8 cellular contexts compared by ENCODE assay signal in the genomic region with DNA sequence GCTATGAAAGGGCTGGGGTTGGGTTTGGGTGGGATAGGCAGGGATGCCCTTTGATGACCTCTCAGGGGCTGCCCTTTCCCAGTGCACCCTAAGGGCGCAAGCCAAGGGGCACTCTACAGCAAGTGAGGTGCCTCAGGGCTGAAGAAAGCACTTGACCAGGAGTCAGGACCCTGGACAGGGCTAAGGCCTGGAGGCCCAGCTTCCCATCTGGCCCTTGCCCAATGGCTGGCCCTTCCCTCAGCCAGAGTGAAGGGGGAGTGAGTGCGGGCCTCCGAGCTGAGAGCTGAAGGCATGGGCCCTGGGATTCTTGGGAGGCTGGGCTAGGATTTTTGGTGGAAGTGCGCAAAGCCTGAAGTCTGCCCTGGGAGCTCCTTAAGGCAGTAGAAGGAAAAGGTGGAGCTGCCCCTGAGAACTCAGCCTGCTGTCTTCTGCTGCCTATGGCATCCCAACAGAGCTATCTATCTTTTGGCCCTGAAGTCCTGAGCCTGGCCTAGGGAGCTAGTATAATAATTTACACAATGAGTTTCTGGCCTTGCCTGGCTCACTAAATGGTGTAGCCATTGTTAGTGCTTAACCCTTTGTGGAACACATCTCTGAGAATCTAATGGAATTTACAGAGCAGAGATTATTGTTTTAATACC. TPM values are rescaled to one million over a fixed set of nuclear protein-coding genes. Genes with fewer than 3 reads are reported as not detected.
DNase-seq lines count a peak whose midpoint lies in the region; ATAC-seq and TF ChIP-seq lines count a peak whose summit lies in the region.

No MANE protein-coding gene starts in this region.

- no peaks in the 10 kb centered on the region for H3K9me3 Mint-ChIP-seq in CD14-positive monocyte

- no peak overlapping the region for H3K4me3 ChIP-seq in H7 (ENCODE audit: insufficient read depth, low read depth, low read length)
- no peak overlapping the region for H3K4me3 ChIP-seq in lower lobe of right lung
- H3K4me3 ChIP-seq in ascending aorta = no peak overlapping the region

- DNase-seq in CD14-positive monocyte (ENCODE audit: low spot score) (peak; percentile 35), H7 (peak; percentile 82), amniotic epithelial cell (ENCODE audit: low read depth) (peak; percentile 58), lower lobe of right lung (peak; percentile 66), mesenteric fat pad (ENCODE audit: low spot score) (no peak), ascending aorta (ENCODE audit: low spot score in 2 of 2) (no peak), GM19238 (ENCODE audit: insufficient read length, low spot score) (no peak)
- DNase-seq in stimulated activated naive CD4-positive, alpha-beta T cell (lab: John Stamatoyannopoulos, UW) = no peak

- H3K4me1 ChIP-seq in lower lobe of right lung = peaks cover 46% of the 10 kb centered on the region
- peaks cover 12 to 24% of the 10 kb centered on the region in 2 donors for H3K4me1 ChIP-seq in ascending aorta

- H3K9me3 ChIP-seq in lower lobe of right lung (no peaks in the 10 kb centered on the region), ascending aorta (no peaks in the 10 kb centered on the region)

- no peak overlapping the region for H3K27ac Mint-ChIP-seq in CD14-positive monocyte

- H3K4me1 Mint-ChIP-seq in CD14-positive monocyte = peaks cover 24% of the 10 kb centered on the region

- ATAC-seq in lower lobe of right lung = peak; percentile 72 to 85

- H3K4me3 Mint-ChIP-seq in CD14-positive monocyte = no peak overlapping the region

- peaks cover 32 to 35% of the 10 kb centered on the region in 2 donors for H3K36me3 Mint-ChIP-seq in CD14-positive monocyte

- TF ChIP-seq CTCF in CD14-positive monocyte (IDR thresholded peaks at IDR 0.05) = no peak
- TF ChIP-seq CTCF in lower lobe of right lung (IDR thresholded peaks at IDR 0.05) = no peak
- TF ChIP-seq CTCF in ascending aorta (IDR thresholded peaks at IDR 0.05) = no peak

- H3K36me3 ChIP-seq in H7 (replicated peaks; ENCODE audit: control insufficient read depth, insufficient read depth, low read length) = peaks cover 28% of the 10 kb centered on the region
- H3K36me3 ChIP-seq in lower lobe of right lung = peaks cover 96% of the 10 kb centered on the region
- peaks cover 44 to 54% of the 10 kb centered on the region in 2 donors for H3K36me3 ChIP-seq in ascending aorta

- H3K27me3 ChIP-seq in H7 (ENCODE audit: control insufficient read depth, insufficient read depth, low read length) = no peaks in the 10 kb centered on the region
- H3K27me3 ChIP-seq in lower lobe of right lung (ENCODE audit: low read depth) = no peaks in the 10 kb centered on the region
- H3K27me3 ChIP-seq in ascending aorta = no peaks in the 10 kb centered on the region

- H3K27ac ChIP-seq in lower lobe of right lung (no peak overlapping the region), ascending aorta (no peak overlapping the region)

- no peaks in the 10 kb centered on the region for H3K27me3 Mint-ChIP-seq in CD14-positive monocyte (ENCODE audit: low read depth in 3 of 3)

- intact Hi-C loops in CD14-positive monocyte (cut with micrococcal nuclease) (no loop called here), lower lobe of right lung (cut with DNase I) (no loop called here), ascending aorta (cut with DNase I) (no loop called here)

RNA-seq across cellular contexts. Expression of gene JADE2, which starts 16.4 kb away (rescaled TPM):
- polyA plus RNA-seq in CD14-positive monocyte = 1 to 10 TPM; 2.1 to 3.1 TPM
- 29.5 and 33.7 TPM in 2 replicates for total RNA-seq in H7 (2014; rRNA removed; shearing (Covaris generic))
- 79.4 TPM for total RNA-seq in lower lobe of right lung
- total RNA-seq in mesenteric fat pad = 31.6 TPM
- total RNA-seq in ascending aorta = 70.9 TPM

Comparison
In these comparisons a context has a peak if more than half of its experiments do, and no peak if none do; other contexts are left out.
1. DNase-seq: peak in CD14-positive monocyte (single experiment), H7 (single experiment), amniotic epithelial cell (single experiment) and lower lobe of right lung (single experiment); none in mesenteric fat pad (single experiment), ascending aorta (0 of 2), stimulated activated naive CD4-positive, alpha-beta T cell (0 of 6) and GM19238 (single experiment).